ENCODE assay signal across 8 cellular contexts in the genomic region with DNA sequence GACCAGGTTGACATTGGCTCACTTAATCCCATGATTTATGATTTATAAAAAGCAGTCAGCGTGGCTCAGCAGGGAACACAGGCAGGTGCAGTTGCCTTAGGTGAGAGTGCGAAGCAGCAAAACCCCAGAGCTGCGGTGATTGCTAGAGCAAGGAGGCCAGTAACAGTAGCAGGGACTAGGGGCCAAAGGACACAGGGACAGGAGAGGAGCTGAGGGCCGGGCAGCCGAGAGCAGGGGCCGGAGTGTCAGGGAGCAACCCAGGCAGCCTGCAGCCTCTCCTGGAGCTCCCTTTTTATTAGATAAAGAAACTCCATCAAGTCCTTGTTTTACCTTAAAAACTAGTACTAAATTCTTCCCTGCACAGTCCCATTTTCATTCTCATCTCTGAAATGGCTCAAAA. TPM values are rescaled to one million over a fixed set of nuclear protein-coding genes. Genes with fewer than 3 reads are reported as not detected.
"Had no signal": no experiment of that assay in that cellular context is flagged by ENCODE, and none has a peak within 500 bp of the region (broad histone marks: within the 10 kb centered on the region; RNA-seq: fewer than 3 reads in every experiment).

No MANE protein-coding gene starts in this region.

- DNase-seq: HFFc6, IMR-90 had no signal

- ATAC-seq: GM23338, HCT116, K562 had no signal

- H3K9me3 ChIP-seq: HAP-1 had no signal

- H3K4me1 ChIP-seq: HAP-1 had no signal

- H3K4me3 ChIP-seq: GM23338, HAP-1, K562 had no signal

- H3K4me1 Mint-ChIP-seq: GM23338 had no signal

- H3K9me3 Mint-ChIP-seq: GM23338 had no signal

- H3K27ac Mint-ChIP-seq: GM23338, HFFc6 had no signal

- H3K36me3 ChIP-seq: HAP-1 had no signal

- H3K4me2 ChIP-seq: GM23338 had no signal

- H3K4me3 Mint-ChIP-seq: GM23338, HFFc6 had no signal

RNA-seq across cellular contexts. Expression of a gene that starts 4.3 kb away (rescaled TPM):
- total RNA-seq: GM23338, H1, HFFc6, HT-29, IMR-90, K562 had no signal
- polyA plus RNA-seq: GM23338, H1, IMR-90, K562 had no signal
